Comparison of ENCODE assay signal across 27 cellular contexts in the genomic region with DNA sequence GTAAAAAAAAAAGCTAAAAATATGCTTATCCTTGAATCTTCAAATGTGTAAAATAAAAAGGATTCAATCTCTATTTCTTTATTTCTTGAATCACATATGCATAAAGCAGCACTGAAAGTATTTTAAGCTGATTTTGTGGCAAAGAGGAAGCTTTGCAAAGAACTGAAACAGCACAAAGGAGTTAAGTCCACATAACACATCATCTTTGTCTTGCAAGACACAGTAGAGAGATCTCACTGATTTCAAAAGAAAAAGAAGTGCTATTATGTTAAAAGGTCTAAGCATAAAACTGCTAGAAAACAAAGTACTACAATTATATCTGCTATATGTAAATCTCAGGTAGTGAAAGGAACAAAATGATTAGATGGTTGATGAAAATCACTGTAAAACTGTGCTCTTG.
"Had no signal": no experiment of that assay in that cellular context is flagged by ENCODE, and none has a peak within 500 bp of the region (broad histone marks: within the 10 kb centered on the region; RNA-seq: fewer than 3 reads in every experiment).

No MANE protein-coding gene starts in this region.

- H3K27me3 ChIP-seq: ascending aorta, body of pancreas, SJCRH30 had no signal

- ATAC-seq: activated naive CD4-positive, alpha-beta T cell treated with anti-CD3 and anti-CD28 coated beads, Interleukin-2, amount 50 U/mL, for 72 hours; activated naive CD8-positive, alpha-beta T cell treated with anti-CD3 and anti-CD28 coated beads, Interleukin-2, amount 50 U/mL, for 24 hours; activated T-cell treated with anti-CD3 and anti-CD28 coated beads, Interleukin-2, amount 50 U/mL, for 4 hours; body of pancreas; Panc1; Right ventricle myocardium inferior had no signal

- H3K4me3 ChIP-seq: ascending aorta, body of pancreas, SJCRH30 had no signal

- H3K4me2 ChIP-seq: SK-N-SH had no signal

- H3K36me3 ChIP-seq: ascending aorta, SJCRH30 had no signal

- DNase-seq: activated CD4-positive, alpha-beta memory T cell treated with anti-CD3 and anti-CD28 coated beads for 36 hours; activated CD4-positive, alpha-beta T cell treated with anti-CD3 and anti-CD28 coated beads, Interleukin-2, amount 10 ng/mL, durations not matched to agents 7 days and 5 days; activated CD4-positive, CD25-positive, alpha-beta regulatory T cell; activated CD8-positive, alpha-beta memory T cell treated with anti-CD3 and anti-CD28 coated beads for 24 hours; activated effector memory CD4-positive, alpha-beta T cell treated with anti-CD3 and anti-CD28 coated beads, Interleukin-2, amount 50 U/mL, for 16 hours; activated naive CD4-positive, alpha-beta T cell treated with Interleukin-2 at 50 U/mL for 16 hours; activated naive CD8-positive, alpha-beta T cell treated with anti-CD3 and anti-CD28 coated beads, Interleukin-2, amount 50 U/mL, for 24 hours; activated T-cell treated with anti-CD3 and anti-CD28 coated beads, Interleukin-2, amount 50 U/mL, for 4 hours; amniotic stem cell; body of pancreas; NCI-H1048; NCI-H146; NCI-H187 treated with DMSO at 0.1 percent for 48 hours; NCI-H2171 treated with DMSO at 0.1 percent for 48 hours; NCI-H226; NCI-H526 treated with DMSO at 0.1 percent for 48 hours; NCI-H82; OCI-M1; RPMI8226; SJCRH30; SK-N-SH; T-helper 1 cell had no signal

- H3K9me2 ChIP-seq: SK-N-SH had no signal

- H3K27ac ChIP-seq: ascending aorta, body of pancreas, SJCRH30, VCaP had no signal

- H3K9me3 ChIP-seq: ascending aorta, body of pancreas, SJCRH30, SK-N-SH had no signal

- H3K9ac ChIP-seq: SK-N-SH had no signal

- H3K4me1 ChIP-seq: ascending aorta, body of pancreas, SJCRH30 had no signal
